In the genomic region with DNA sequence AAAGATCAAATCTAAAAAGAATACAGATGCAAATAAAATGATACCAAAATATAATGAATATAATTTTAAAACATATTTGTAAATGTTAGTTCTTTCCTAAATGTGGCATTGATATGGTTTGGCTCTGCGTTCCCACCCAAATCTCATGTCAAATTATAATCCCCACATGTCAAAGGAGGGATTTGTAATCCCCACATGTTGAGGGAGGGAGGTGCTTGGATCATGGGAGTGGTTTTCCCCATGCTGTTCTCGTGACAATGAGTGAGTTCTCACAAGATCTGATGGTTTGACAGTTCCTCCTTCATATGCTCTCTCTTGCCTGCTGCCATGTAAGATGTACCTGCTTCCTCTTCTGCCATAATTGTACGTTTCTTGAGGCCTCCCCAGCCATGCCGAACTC, we compare ENCODE assay signal across 26 cellular contexts. TPM values are rescaled to one million over a fixed set of nuclear protein-coding genes. Genes with fewer than 3 reads are reported as not detected.
DNase-seq lines count a peak whose midpoint lies in the region; FAIRE-seq and TF ChIP-seq lines count a peak whose summit lies in the region.
"Had no signal": no experiment of that assay in that cellular context is flagged by ENCODE, and none has a peak within 500 bp of the region (broad histone marks: within the 10 kb centered on the region; RNA-seq: fewer than 3 reads in every experiment).

No MANE protein-coding gene starts in this region.

- DNase-seq in CD14-positive monocyte (ENCODE audit: low spot score) (no peak), GM12891 (ENCODE audit: insufficient read length, low spot score) (no peak), endothelial cell of umbilical vein (ENCODE audit: low read depth, low spot score) (no peak), posterior vena cava (ENCODE audit: low spot score) (no peak), glutamatergic neuron (no peak), RPMI8226 (no peak), MG63 (no peak)
- DNase-seq: CD8-positive, alpha-beta memory T cell; EL; GF-D8; IMR-90; Kasumi-1; MM.1S; NCI-H1092 treated with DMSO at 0.1 percent for 48 hours; NCI-H146; NCI-H2029; NCI-H226; NCI-H510A treated with DMSO at 0.1 percent for 48 hours; NCI-H748 treated with DMSO at 0.1 percent for 48 hours; PC-3; SHP77; SK-N-SH had no signal

- H3K4me1 ChIP-seq in Loucy (ENCODE audit: insufficient read depth, low read length, poor library complexity, severe bottlenecking) (no peaks in the 10 kb centered on the region), endothelial cell of umbilical vein (ENCODE audit: control insufficient read depth, extremely low read depth, insufficient read depth, low read length) (peaks cover 28% of the 10 kb centered on the region)
- H3K4me1 ChIP-seq: BLaER1 had no signal

- H3K9me3 ChIP-seq in Loucy (ENCODE audit: insufficient read depth, low read depth, low read length) (no peaks in the 10 kb centered on the region), endothelial cell of umbilical vein (replicated peaks; ENCODE audit: control insufficient read depth, insufficient read depth, low read length) (no peaks in the 10 kb centered on the region), MG63 (no peaks in the 10 kb centered on the region)
- H3K9me3 ChIP-seq: BLaER1, SK-N-SH had no signal

- H3K9me1 ChIP-seq in endothelial cell of umbilical vein (replicated peaks; ENCODE audit: control insufficient read depth, extremely low read depth, insufficient read depth, low read length), result no peaks in the 10 kb centered on the region

- dilution Hi-C loops in endothelial cell of umbilical vein (cut with MboI; ENCODE audit: extremely low pct_ligation_motif_present, low sequenced_read_pairs), result no loop called here

- H3K4me2 ChIP-seq in Loucy (ENCODE audit: low read depth, low read length, poor library complexity, severe bottlenecking) (peak overlapping the region; percentile 2), endothelial cell of umbilical vein (ENCODE audit: insufficient read depth, low read length) (no peak overlapping the region)
- H3K4me2 ChIP-seq: BLaER1, SK-N-SH had no signal

- H3K27me3 ChIP-seq in Loucy (ENCODE audit: insufficient read depth, low read length, poor library complexity, severe bottlenecking), result no peaks in the 10 kb centered on the region
- H3K27me3 ChIP-seq in endothelial cell of umbilical vein (ENCODE audit: control insufficient read depth in 2 of 2, insufficient read depth in 2 of 2, low read length in 2 of 2), result no peaks in the 10 kb centered on the region
- no peaks in the 10 kb centered on the region for H3K27me3 ChIP-seq in MG63
- H3K27me3 ChIP-seq: BLaER1 had no signal

- peaks cover 0 to 19% (median 3%) of the 10 kb centered on the region in 7 donors for H3K9me3 Mint-ChIP-seq in CD14-positive monocyte
- H3K9me3 Mint-ChIP-seq in glutamatergic neuron (ENCODE audit: unreplicated experiment), result peaks cover 2% of the 10 kb centered on the region
- H3K9me3 Mint-ChIP-seq: CD8-positive, alpha-beta memory T cell had no signal

- H3K27me3 Mint-ChIP-seq in CD14-positive monocyte (ENCODE audit: low read depth in 3 of 3) (no peaks in the 10 kb centered on the region), glutamatergic neuron (ENCODE audit: unreplicated experiment) (no peaks in the 10 kb centered on the region)
- H3K27me3 Mint-ChIP-seq: CD8-positive, alpha-beta memory T cell had no signal

- intact Hi-C loops in CD14-positive monocyte (cut with micrococcal nuclease), result no loop called here
- intact Hi-C loops in endothelial cell of umbilical vein (cut with micrococcal nuclease), result no loop called here
- intact Hi-C loops in posterior vena cava (cut with DNase I), result no loop called here

- H3K4me3 Mint-ChIP-seq in CD14-positive monocyte, result no peak overlapping the region
- H3K4me3 Mint-ChIP-seq in glutamatergic neuron (ENCODE audit: unreplicated experiment), result no peak overlapping the region

- H2AFZ ChIP-seq in Loucy (ENCODE audit: low read length) (no peak overlapping the region), endothelial cell of umbilical vein (ENCODE audit: low read depth, low read length) (peak overlapping the region; percentile 1)

- H3F3A ChIP-seq in Loucy (ENCODE audit: low read depth), result no peaks in the 10 kb centered on the region

- H3K27ac Mint-ChIP-seq in CD14-positive monocyte (peak overlapping the region in 5 of 7 donors; percentile 31 to 77 (median 57)), glutamatergic neuron (ENCODE audit: unreplicated experiment) (no peak overlapping the region)
- H3K27ac Mint-ChIP-seq: CD8-positive, alpha-beta memory T cell had no signal

- no TSS peak for BruUV-seq in endothelial cell of umbilical vein (replicated peaks; lab: Mats Ljungman, UMichigan)

- CTCF ChIA-PET in endothelial cell of umbilical vein (lab: Charles Lee), result interaction anchor here (1.0 kb wide), 1 partner anchor 42 kb away, joined by 3 read pairs; no protein-coding TSS in a partner anchor

- POLR2A ChIA-PET in endothelial cell of umbilical vein (lab: Charles Lee), result no interaction called here

- H3K79me2 ChIP-seq in Loucy (ENCODE audit: insufficient read depth, low read length) (no peaks in the 10 kb centered on the region), endothelial cell of umbilical vein (ENCODE audit: control insufficient read depth, insufficient read depth, low read length) (no peaks in the 10 kb centered on the region)

- no peaks in the 10 kb centered on the region for H3K9me2 ChIP-seq in Loucy (replicated peaks; ENCODE audit: low read depth, low read length)
- H3K9me2 ChIP-seq: SK-N-SH had no signal

- H3K36me3 ChIP-seq in Loucy (ENCODE audit: insufficient read depth, low read length) (no peaks in the 10 kb centered on the region), endothelial cell of umbilical vein (ENCODE audit: control insufficient read depth in 2 of 2, extremely low read depth in 1 of 2, insufficient read depth in 2 of 2, low read length in 2 of 2) (no peaks in the 10 kb centered on the region), MG63 (no peaks in the 10 kb centered on the region)
- H3K36me3 ChIP-seq: BLaER1 had no signal

- H3K9ac ChIP-seq in Loucy (ENCODE audit: low read depth, low read length, poor library complexity, severe bottlenecking), result no peak overlapping the region
- H3K9ac ChIP-seq in endothelial cell of umbilical vein (replicated peaks; ENCODE audit: extremely low read depth, insufficient read depth, low read length), result no peak overlapping the region
- H3K9ac ChIP-seq: BLaER1, SK-N-SH had no signal

- TF ChIP-seq POLR2A in GM12891 (IDR thresholded peaks at IDR 0.05; ENCODE audit: low read depth, low read length) (no peak), endothelial cell of umbilical vein (IDR thresholded peaks at IDR 0.05; ENCODE audit: low read depth, low read length) (no peak)

- TF ChIP-seq CTCF in CD14-positive monocyte (IDR thresholded peaks at IDR 0.05) (no peak), Loucy (conservative IDR thresholded peaks at IDR 0.05; ENCODE audit: low read length) (no peak), endothelial cell of umbilical vein (IDR thresholded peaks at IDR 0.05; ENCODE audit: extremely low read depth in 1 of 2, insufficient read depth in 1 of 2, low read depth in 1 of 2, low read length in 2 of 2) (no peak), glutamatergic neuron (IDR thresholded peaks at IDR 0.05; ENCODE audit: partially characterized antibody, unreplicated experiment) (no peak)

- FAIRE-seq in GM12891 (lab: Jason Lieb, UNC), result peak; percentile 45
- FAIRE-seq in endothelial cell of umbilical vein (lab: Jason Lieb, UNC), result no peak
- FAIRE-seq: H1, HTR-8/SVneo had no signal

- peaks cover 8% of the 10 kb centered on the region for H3K4me1 Mint-ChIP-seq in CD14-positive monocyte
- no peaks in the 10 kb centered on the region for H3K4me1 Mint-ChIP-seq in glutamatergic neuron (ENCODE audit: low read depth, unreplicated experiment)

- no peak overlapping the region for H3K4me3 ChIP-seq in Loucy (ENCODE audit: low read length, poor library complexity, severe bottlenecking)
- no peak overlapping the region for H3K4me3 ChIP-seq in endothelial cell of umbilical vein (replicated peaks in 1 of 3; ENCODE audit: insufficient read depth in 1 of 3, low read depth in 1 of 3, low read length in 3 of 3)
- no peak overlapping the region for H3K4me3 ChIP-seq in MG63
- H3K4me3 ChIP-seq: BLaER1 had no signal

- H4K20me1 ChIP-seq in Loucy (ENCODE audit: insufficient read depth, low read length, poor library complexity, severe bottlenecking) (no peaks in the 10 kb centered on the region), endothelial cell of umbilical vein (replicated peaks; ENCODE audit: control insufficient read depth, extremely low read depth, insufficient read depth, low read length) (no peaks in the 10 kb centered on the region)
- H4K20me1 ChIP-seq: BLaER1 had no signal

- no peak overlapping the region for H3K27ac ChIP-seq in endothelial cell of umbilical vein (ENCODE audit: insufficient read depth, low read depth, low read length)
- H3K27ac ChIP-seq: BLaER1 had no signal

- H3K36me3 Mint-ChIP-seq in CD14-positive monocyte (no peaks in the 10 kb centered on the region), glutamatergic neuron (ENCODE audit: unreplicated experiment) (no peaks in the 10 kb centered on the region)
- H3K36me3 Mint-ChIP-seq: CD8-positive, alpha-beta memory T cell had no signal

RNA-seq across cellular contexts. Expression of gene CGGBP1, which starts 12.1 kb away (rescaled TPM):
- polyA plus RNA-seq in CD14-positive monocyte (10 to 100 TPM; 68.7 to 82.4 TPM), endothelial cell of umbilical vein (26.0 and 33.1 TPM in 2 replicates)
- polyA plus RNA-seq in GM12891 (2012; ENCODE audit: low read depth, missing spikeins), result 25.1 TPM
- total RNA-seq in endothelial cell of umbilical vein (69.4 and 69.7 TPM in 2 replicates), posterior vena cava (10 to 100 TPM; 52.7 to 58.4 TPM), glutamatergic neuron (ENCODE audit: unreplicated experiment) (57.1 TPM)
- polyA plus RNA-seq in endothelial cell of umbilical vein (2011; cell fraction: cytosol; rRNA removed), result 45.1 and 55.9 TPM in 2 replicates
- 150 and 175 TPM in 2 replicates for polyA plus RNA-seq in endothelial cell of umbilical vein (2011; cell fraction: nucleus; rRNA removed)
- polyA plus RNA-seq in endothelial cell of umbilical vein (2012), result 36.2 and 43.2 TPM in 2 replicates
- polyA minus RNA-seq in endothelial cell of umbilical vein, result 77.6 and 83.4 TPM in 2 replicates
- polyA minus RNA-seq in endothelial cell of umbilical vein (2011; cell fraction: cytosol; rRNA and poly(A)+ RNA removed), result 34.2 TPM
- polyA minus RNA-seq in endothelial cell of umbilical vein (2011; cell fraction: nucleus; rRNA and poly(A)+ RNA removed), result 49.4 and 73.7 TPM in 2 replicates
- total RNA-seq in MG63 (2014; rRNA removed; shearing (Covaris generic); ENCODE audit: low replicate concordance), result 4.7 and 4.8 TPM in 2 replicates

RNA-seq across cellular contexts. Expression of gene ZNF654, which starts 12.3 kb away (rescaled TPM):
- polyA plus RNA-seq in CD14-positive monocyte, result 1 to 10 TPM; 4.8 to 7.2 TPM
- 5.9 TPM for polyA plus RNA-seq in GM12891 (2012; ENCODE audit: low read depth, missing spikeins)
- total RNA-seq in endothelial cell of umbilical vein, result 14.6 and 14.8 TPM in 2 replicates
- 1.5 and 2.9 TPM in 2 replicates for polyA plus RNA-seq in endothelial cell of umbilical vein
- polyA plus RNA-seq in endothelial cell of umbilical vein (2011; cell fraction: cytosol; rRNA removed), result 2.1 and 2.8 TPM in 2 replicates
- 7.3 and 8.6 TPM in 2 replicates for polyA plus RNA-seq in endothelial cell of umbilical vein (2011; cell fraction: nucleus; rRNA removed)
- polyA plus RNA-seq in endothelial cell of umbilical vein (2012), result 5.0 and 7.6 TPM in 2 replicates
- 6.3 and 9.5 TPM in 2 replicates for polyA minus RNA-seq in endothelial cell of umbilical vein
- polyA minus RNA-seq in endothelial cell of umbilical vein (2011; cell fraction: cytosol; rRNA and poly(A)+ RNA removed), result 2.2 TPM
- 19.5 and 23.2 TPM in 2 replicates for polyA minus RNA-seq in endothelial cell of umbilical vein (2011; cell fraction: nucleus; rRNA and poly(A)+ RNA removed)
- 10 to 100 TPM; 20.1 to 20.2 TPM for total RNA-seq in posterior vena cava
- total RNA-seq in glutamatergic neuron (ENCODE audit: unreplicated experiment), result 11.8 TPM
- total RNA-seq in MG63 (2014; rRNA removed; shearing (Covaris generic); ENCODE audit: low replicate concordance), result 3.1 and 6.7 TPM in 2 replicates
